Comparison of ENCODE assay signal across 8 cellular contexts in genomic region chr6:90610291-90610670, GRCh38. TPM values are rescaled to one million over a fixed set of nuclear protein-coding genes. Genes with fewer than 3 reads are reported as not detected.
DNase-seq lines count a peak whose midpoint lies in the region; ATAC-seq and TF ChIP-seq lines count a peak whose summit lies in the region.

No MANE protein-coding gene starts in this region.

- BruUV-seq in A673 (replicated peaks; lab: Mats Ljungman, UMichigan): no TSS peak

- intact Hi-C loops in A673 (cut with micrococcal nuclease; ENCODE audit: unreplicated experiment): loop anchor here (10.0 kb wide), 2 partner anchors 255 to 465 kb away; no protein-coding TSS in a partner anchor

- POLR2A ChIA-PET in A673 (lab: Charles Lee; ENCODE audit: low non-redundant PET): no interaction called here

- H3K4me3 ChIP-seq in A673 (ENCODE audit: low read depth, low read length, poor library complexity, severe bottlenecking): peak overlapping the region; percentile 67
- peak overlapping the region; percentile 44 for H3K4me3 ChIP-seq in hepatocyte
- H3K4me3 ChIP-seq in smooth muscle cell: peak overlapping the region; percentile 74

- H3K9me3 ChIP-seq in A673 (ENCODE audit: low read depth, low read length, poor library complexity, severe bottlenecking) (no peaks in the 10 kb centered on the region), hepatocyte (ENCODE audit: low read depth) (no peaks in the 10 kb centered on the region), smooth muscle cell (replicated peaks; ENCODE audit: low read depth) (no peaks in the 10 kb centered on the region)

- TF ChIP-seq CTCF in A673 (conservative IDR thresholded peaks at IDR 0.05; ENCODE audit: low read depth, low read length): no peak
- no peak for TF ChIP-seq CTCF in hepatocyte (IDR thresholded peaks at IDR 0.05; ENCODE audit: poor library complexity)
- no peak for TF ChIP-seq CTCF in smooth muscle cell (IDR thresholded peaks at IDR 0.05; ENCODE audit: borderline replicate concordance, insufficient read depth, poor library complexity, severe bottlenecking)

- DNase-seq in A673 (ENCODE audit: low spot score) (peak; percentile 34), hepatocyte (ENCODE audit: low spot score) (no peak), smooth muscle cell (lab: John Stamatoyannopoulos, UW; ENCODE audit: unreplicated experiment) (peak; percentile 13), DMS153 treated with DMSO at 0.1 percent for 48 hours (lab: John Stamatoyannopoulos, UW; ENCODE audit: unreplicated experiment) (no peak), AML-193 (lab: John Stamatoyannopoulos, UW) (no peak), SW480 (ENCODE audit: low spot score) (no peak)

- H2AFZ ChIP-seq in hepatocyte (peak overlapping the region; percentile 86), smooth muscle cell (ENCODE audit: low read depth) (peak overlapping the region; percentile 95)

- H3K4me3 Mint-ChIP-seq in activated naive CD8-positive, alpha-beta T cell: peak overlapping the region; percentile 92

- WGBS in hepatocyte (ENCODE audit: low lambda C conversion rate, missing lambda C conversion rate): 4% methylated on average over 18 of the region's 19 CpGs
- 9% methylated on average over 17 of the region's 19 CpGs for WGBS in smooth muscle cell (ENCODE audit: low lambda C conversion rate)

- no peaks in the 10 kb centered on the region for H3K36me3 Mint-ChIP-seq in activated naive CD8-positive, alpha-beta T cell

- no peaks in the 10 kb centered on the region for H3F3A ChIP-seq in smooth muscle cell (ENCODE audit: low read depth)

- H3K27ac Mint-ChIP-seq in activated naive CD8-positive, alpha-beta T cell: peak overlapping the region; percentile 50

- H3K9me3 Mint-ChIP-seq in activated naive CD8-positive, alpha-beta T cell (ENCODE audit: low read depth): no peaks in the 10 kb centered on the region

- H3K4me1 ChIP-seq in A673 (ENCODE audit: insufficient read depth, low read length, poor library complexity, severe bottlenecking) (peaks cover 10% of the 10 kb centered on the region), hepatocyte (ENCODE audit: insufficient read depth) (peaks cover 6% of the 10 kb centered on the region), smooth muscle cell (ENCODE audit: low read depth) (peaks cover 18% of the 10 kb centered on the region)

- H3K36me3 ChIP-seq in A673 (ENCODE audit: insufficient read depth, low read length, poor library complexity, severe bottlenecking) (no peaks in the 10 kb centered on the region), hepatocyte (replicated peaks; ENCODE audit: insufficient read depth, low read depth) (no peaks in the 10 kb centered on the region), smooth muscle cell (ENCODE audit: low read depth) (no peaks in the 10 kb centered on the region)

- H3K4me1 Mint-ChIP-seq in activated naive CD8-positive, alpha-beta T cell (ENCODE audit: low read depth): peaks cover 14% of the 10 kb centered on the region

- peak; percentile 7 for ATAC-seq in GM19395 (IDR thresholded peaks at IDR 0.05; ENCODE audit: unreplicated experiment)

- H3K27me3 Mint-ChIP-seq in activated naive CD8-positive, alpha-beta T cell: peaks cover 36% of the 10 kb centered on the region

- H4K20me1 ChIP-seq in hepatocyte (ENCODE audit: insufficient read depth, poor library complexity, severe bottlenecking): no peaks in the 10 kb centered on the region
- no peaks in the 10 kb centered on the region for H4K20me1 ChIP-seq in smooth muscle cell (ENCODE audit: low read depth)

- peak overlapping the region; percentile 87 for H3K4me2 ChIP-seq in hepatocyte
- H3K4me2 ChIP-seq in smooth muscle cell: peak overlapping the region; percentile 94

- CTCF ChIA-PET in A673 (lab: Charles Lee): interaction anchor here (0.5 kb wide), 1 partner anchor 245 kb away, joined by 5 read pairs; no protein-coding TSS in a partner anchor

- no peaks in the 10 kb centered on the region for H3K9me2 ChIP-seq in hepatocyte (replicated peaks; ENCODE audit: insufficient read depth)

- H3K27ac ChIP-seq in A673 (ENCODE audit: low read depth, low read length, poor library complexity, severe bottlenecking) (no peak overlapping the region), hepatocyte (peak overlapping the region; percentile 90), smooth muscle cell (ENCODE audit: low read depth) (no peak overlapping the region)

- H3K27me3 ChIP-seq in A673 (replicated peaks; ENCODE audit: insufficient read depth, low read depth, low read length, poor library complexity) (no peaks in the 10 kb centered on the region), hepatocyte (peaks cover 68% of the 10 kb centered on the region), smooth muscle cell (ENCODE audit: low read depth) (peaks cover 32% of the 10 kb centered on the region)

- peak overlapping the region; percentile 11 for H3K9ac ChIP-seq in smooth muscle cell (ENCODE audit: low read depth)

- no peaks in the 10 kb centered on the region for H3K79me2 ChIP-seq in hepatocyte
- H3K79me2 ChIP-seq in smooth muscle cell (ENCODE audit: low read depth): no peaks in the 10 kb centered on the region

RNA-seq across cellular contexts. Expression of gene MAP3K7, which starts 23.4 kb away (rescaled TPM):
- 34.3 and 35.6 TPM in 2 replicates for total RNA-seq in A673 (2021)
- 34.8 and 40.3 TPM in 2 replicates for total RNA-seq in hepatocyte
- 21.2 and 21.5 TPM in 2 replicates for polyA plus RNA-seq in hepatocyte
- total RNA-seq in smooth muscle cell: 40.4 and 48.3 TPM in 2 replicates
- polyA plus RNA-seq in smooth muscle cell: 20.3 and 22.0 TPM in 2 replicates

Comparison
In these comparisons a context has a peak if more than half of its experiments do, and no peak if none do; other contexts are left out.
1. DNase-seq: peak in A673 (single experiment) and smooth muscle cell (single experiment); none in hepatocyte (single experiment), DMS153 treated with DMSO at 0.1 percent for 48 hours (single experiment), AML-193 (0 of 2) and SW480 (single experiment).
2. Peak in every context shown above with its lines, with median percentiles within 50 percentile points of each other: H3K4me3 ChIP-seq.